10 cellular contexts compared by ENCODE assay signal in the genomic region with DNA sequence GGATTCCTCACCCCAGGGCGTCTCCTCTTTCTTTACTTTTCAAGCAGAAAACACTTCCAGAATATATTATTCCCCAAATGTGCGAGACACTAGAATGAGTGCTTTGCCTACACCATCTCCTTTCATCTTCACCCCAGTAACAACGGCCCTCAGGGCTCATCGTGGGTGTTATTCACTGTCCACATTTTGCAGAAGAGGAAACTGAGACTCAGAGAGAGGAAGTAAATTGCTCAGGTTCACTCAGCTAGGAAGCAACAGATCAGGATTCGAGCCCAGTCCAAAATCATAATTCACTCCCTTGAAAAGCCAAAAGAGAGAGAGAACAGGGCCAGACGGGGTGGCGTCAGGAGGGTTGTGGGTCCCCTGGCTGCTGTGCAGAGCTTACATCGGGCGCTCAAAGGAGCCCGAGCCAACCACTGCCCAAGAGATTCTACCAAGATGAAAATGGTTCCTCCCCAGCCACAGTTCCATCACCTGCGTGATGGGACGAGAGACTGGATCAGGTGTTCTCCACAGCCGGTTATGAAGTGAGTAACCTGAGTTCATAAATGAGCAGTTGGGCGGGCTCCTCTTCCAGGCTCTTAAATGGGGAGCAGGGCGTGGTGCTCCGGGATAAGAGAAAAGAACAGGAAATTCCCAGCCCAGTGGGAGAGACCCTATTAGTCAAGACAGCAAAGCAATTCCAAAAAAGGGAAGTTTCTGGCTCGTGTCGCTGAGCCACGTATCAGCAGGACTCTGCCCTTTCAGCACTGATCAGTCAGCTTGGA. TPM values are rescaled to one million over a fixed set of nuclear protein-coding genes. Genes with fewer than 3 reads are reported as not detected.
A peak's percentile ranks its signal among the peaks of the same experiment; 100 is the strongest.
DNase-seq lines count a peak whose midpoint lies in the region; ATAC-seq and TF ChIP-seq lines count a peak whose summit lies in the region.
"Had no signal": no experiment of that assay in that cellular context is flagged by ENCODE, and none has a peak within 500 bp of the region (broad histone marks: within the 10 kb centered on the region; RNA-seq: fewer than 3 reads in every experiment).

No MANE protein-coding gene starts in this region.

- H3K4me3 ChIP-seq in hepatocyte: no peak overlapping the region

- H3K27ac ChIP-seq in hepatocyte: peak overlapping the region; percentile 79

- H3K4me1 ChIP-seq in hepatocyte (ENCODE audit: insufficient read depth): peaks cover 17% of the 10 kb centered on the region

- H3K27ac Mint-ChIP-seq in stimulated activated naive B cell treated with anti-CD40 and anti-IgM and Interleukin-4, amounts not matched to agents 10 μg/mL and 1 μg/mL and 100 μg/mL, for 72 hours: no peak overlapping the region
- H3K27ac Mint-ChIP-seq in glutamatergic neuron (ENCODE audit: unreplicated experiment): no peak overlapping the region

- peak; percentile 46 for ATAC-seq in HG02884 (IDR thresholded peaks at IDR 0.05; ENCODE audit: unreplicated experiment)
- ATAC-seq in stimulated activated naive B cell treated with anti-CD40 and anti-IgM and Interleukin-4, amounts not matched to agents 10 μg/mL and 1 μg/mL and 100 μg/mL, for 72 hours (replicated peaks): peak; percentile 69 to 82
- ATAC-seq in GM21360 (IDR thresholded peaks at IDR 0.05; ENCODE audit: unreplicated experiment): no peak

- no peaks in the 10 kb centered on the region for H4K20me1 ChIP-seq in hepatocyte (ENCODE audit: insufficient read depth, poor library complexity, severe bottlenecking)

- H3K4me2 ChIP-seq in hepatocyte: no peak overlapping the region

- no peaks in the 10 kb centered on the region for H3K27me3 Mint-ChIP-seq in stimulated activated naive B cell treated with anti-CD40 and anti-IgM and Interleukin-4, amounts not matched to agents 10 μg/mL and 1 μg/mL and 100 μg/mL, for 72 hours
- H3K27me3 Mint-ChIP-seq in glutamatergic neuron (ENCODE audit: unreplicated experiment): peaks cover 2% of the 10 kb centered on the region

- no peaks in the 10 kb centered on the region for H3K36me3 ChIP-seq in hepatocyte (replicated peaks; ENCODE audit: insufficient read depth, low read depth)

- no peaks in the 10 kb centered on the region for H3K9me3 Mint-ChIP-seq in stimulated activated naive B cell treated with anti-CD40 and anti-IgM and Interleukin-4, amounts not matched to agents 10 μg/mL and 1 μg/mL and 100 μg/mL, for 72 hours
- no peaks in the 10 kb centered on the region for H3K9me3 Mint-ChIP-seq in glutamatergic neuron (ENCODE audit: unreplicated experiment)

- H3K4me1 Mint-ChIP-seq in stimulated activated naive B cell treated with anti-CD40 and anti-IgM and Interleukin-4, amounts not matched to agents 10 μg/mL and 1 μg/mL and 100 μg/mL, for 72 hours: peaks cover 16 to 22% of the 10 kb centered on the region in 2 donors
- H3K4me1 Mint-ChIP-seq in glutamatergic neuron (ENCODE audit: low read depth, unreplicated experiment): no peaks in the 10 kb centered on the region

- H3K9me3 ChIP-seq in hepatocyte (ENCODE audit: low read depth): no peaks in the 10 kb centered on the region

- H3K79me2 ChIP-seq in hepatocyte: no peaks in the 10 kb centered on the region

- no peaks in the 10 kb centered on the region for H3K36me3 Mint-ChIP-seq in stimulated activated naive B cell treated with anti-CD40 and anti-IgM and Interleukin-4, amounts not matched to agents 10 μg/mL and 1 μg/mL and 100 μg/mL, for 72 hours
- no peaks in the 10 kb centered on the region for H3K36me3 Mint-ChIP-seq in glutamatergic neuron (ENCODE audit: unreplicated experiment)

- H2AFZ ChIP-seq in hepatocyte: no peak overlapping the region

- H3K27me3 ChIP-seq in hepatocyte: no peaks in the 10 kb centered on the region

- peak overlapping the region; percentile 11 to 74 for H3K4me3 Mint-ChIP-seq in stimulated activated naive B cell treated with anti-CD40 and anti-IgM and Interleukin-4, amounts not matched to agents 10 μg/mL and 1 μg/mL and 100 μg/mL, for 72 hours
- no peak overlapping the region for H3K4me3 Mint-ChIP-seq in glutamatergic neuron (ENCODE audit: unreplicated experiment)

- no peaks in the 10 kb centered on the region for H3K9me2 ChIP-seq in hepatocyte (replicated peaks; ENCODE audit: insufficient read depth)

- WGBS in hepatocyte (ENCODE audit: low lambda C conversion rate, missing lambda C conversion rate): 77% methylated on average over 19 of the region's 19 CpGs

- TF ChIP-seq CTCF in hepatocyte (IDR thresholded peaks at IDR 0.05; ENCODE audit: poor library complexity) (no peak), glutamatergic neuron (IDR thresholded peaks at IDR 0.05; ENCODE audit: partially characterized antibody, unreplicated experiment) (no peak)

- DNase-seq in SW480 (ENCODE audit: low spot score): peak; percentile 87
- peak; percentile 41 for DNase-seq in hepatocyte (ENCODE audit: low spot score)
- DNase-seq in stimulated activated naive B cell treated with anti-CD40 and anti-IgM and Interleukin-4, amounts not matched to agents 10 μg/mL and 1 μg/mL and 100 μg/mL, for 72 hours: no peak
- DNase-seq in NCI-H1417 (lab: John Stamatoyannopoulos, UW): no peak
- no peak for DNase-seq in glutamatergic neuron
- DNase-seq in activated CD4-positive, CD25-positive, alpha-beta regulatory T cell (lab: John Stamatoyannopoulos, UW): no peak
- DNase-seq: caudate nucleus, NCI-H774 had no signal

RNA-seq across cellular contexts. Expression of gene FLNB, which starts 48.6 kb away (rescaled TPM):
- 136 and 172 TPM in 2 replicates for total RNA-seq in hepatocyte
- polyA plus RNA-seq in hepatocyte: 69.4 and 74.2 TPM in 2 replicates
- 75.4 TPM for total RNA-seq in glutamatergic neuron (ENCODE audit: unreplicated experiment)

Comparison
In these comparisons a context has a peak if more than half of its experiments do, and no peak if none do; other contexts are left out.
1. DNase-seq: peak in SW480 (single experiment) and hepatocyte (single experiment); none in stimulated activated naive B cell treated with anti-CD40 and anti-IgM and Interleukin-4, amounts not matched to agents 10 μg/mL and 1 μg/mL and 100 μg/mL, for 72 hours (single experiment), NCI-H1417 (0 of 3), glutamatergic neuron (single experiment) and activated CD4-positive, CD25-positive, alpha-beta regulatory T cell (0 of 4).